Comparison of ENCODE assay signal across 18 cellular contexts in genomic region chr12:76964784-76965571, GRCh38.
"Had no signal": no experiment of that assay in that cellular context is flagged by ENCODE, and none has a peak within 500 bp of the region (broad histone marks: within the 10 kb centered on the region; RNA-seq: fewer than 3 reads in every experiment).

No MANE protein-coding gene starts in this region.

- H3K4me1 Mint-ChIP-seq: activated naive CD4-positive, alpha-beta T cell treated with anti-CD3 and anti-CD28 coated beads, Interleukin-2, amount 50 U/mL, for 24 hours; stimulated activated naive B cell treated with anti-CD40 and anti-IgM and Interleukin-4, amounts not matched to agents 10 μg/mL and 1 μg/mL and 100 μg/mL, for 72 hours had no signal

- H3K27ac ChIP-seq: left ventricle myocardium inferior, thoracic aorta, VCaP had no signal

- H3K4me1 ChIP-seq: left ventricle myocardium inferior had no signal

- H3K4me3 ChIP-seq: left ventricle myocardium inferior, thoracic aorta had no signal

- DNase-seq: activated CD4-positive, alpha-beta T cell treated with anti-CD3 and anti-CD28 coated beads for 1 hour; activated CD8-positive, alpha-beta memory T cell treated with anti-CD3 and anti-CD28 coated beads for 24 hours; activated CD8-positive, alpha-beta memory T cell treated with anti-CD3 and anti-CD28 coated beads, Interleukin-2, amount 50 U/mL, for 48 hours; activated effector memory CD4-positive, alpha-beta T cell treated with Interleukin-2 at 50 U/mL for 16 hours; activated T-cell treated with anti-CD3 and anti-CD28 coated beads, Interleukin-2, amount 50 U/mL, for 48 hours; effector memory CD4-positive, alpha-beta T cell; foreskin melanocyte; hypothalamus; kidney glomerular epithelial cell; left ventricle myocardium inferior; occipital lobe; retina; stimulated activated naive B cell treated with anti-CD40 and anti-IgM and Interleukin-4, amounts not matched to agents 10 μg/mL and 1 μg/mL and 100 μg/mL, for 72 hours; T-helper 2 cell had no signal

- H3K9me3 ChIP-seq: thoracic aorta had no signal

- H3K36me3 ChIP-seq: left ventricle myocardium inferior, thoracic aorta had no signal

- ATAC-seq: stimulated activated naive B cell treated with anti-CD40 and anti-IgM and Interleukin-4, amounts not matched to agents 10 μg/mL and 1 μg/mL and 100 μg/mL, for 72 hours had no signal

- H3K27ac Mint-ChIP-seq: activated naive CD4-positive, alpha-beta T cell treated with anti-CD3 and anti-CD28 coated beads, Interleukin-2, amount 50 U/mL, for 24 hours; dendritic cell treated with granulocyte-macrophage colony-stimulating factor and Interleukin-4, amounts not matched to agents 40 ng/mL and 50 ng/mL, for 4 days; stimulated activated naive B cell treated with anti-CD40 and anti-IgM and Interleukin-4, amounts not matched to agents 10 μg/mL and 1 μg/mL and 100 μg/mL, for 72 hours had no signal

- H3K36me3 Mint-ChIP-seq: activated naive CD4-positive, alpha-beta T cell treated with anti-CD3 and anti-CD28 coated beads, Interleukin-2, amount 50 U/mL, for 24 hours; stimulated activated naive B cell treated with anti-CD40 and anti-IgM and Interleukin-4, amounts not matched to agents 10 μg/mL and 1 μg/mL and 100 μg/mL, for 72 hours had no signal

- H3K27me3 Mint-ChIP-seq: dendritic cell treated with granulocyte-macrophage colony-stimulating factor and Interleukin-4, amounts not matched to agents 40 ng/mL and 50 ng/mL, for 4 days had no signal

- H3K4me3 Mint-ChIP-seq: activated naive CD4-positive, alpha-beta T cell treated with anti-CD3 and anti-CD28 coated beads, Interleukin-2, amount 50 U/mL, for 24 hours; dendritic cell treated with granulocyte-macrophage colony-stimulating factor and Interleukin-4, amounts not matched to agents 40 ng/mL and 50 ng/mL, for 4 days; stimulated activated naive B cell treated with anti-CD40 and anti-IgM and Interleukin-4, amounts not matched to agents 10 μg/mL and 1 μg/mL and 100 μg/mL, for 72 hours had no signal
